In the genomic region with DNA sequence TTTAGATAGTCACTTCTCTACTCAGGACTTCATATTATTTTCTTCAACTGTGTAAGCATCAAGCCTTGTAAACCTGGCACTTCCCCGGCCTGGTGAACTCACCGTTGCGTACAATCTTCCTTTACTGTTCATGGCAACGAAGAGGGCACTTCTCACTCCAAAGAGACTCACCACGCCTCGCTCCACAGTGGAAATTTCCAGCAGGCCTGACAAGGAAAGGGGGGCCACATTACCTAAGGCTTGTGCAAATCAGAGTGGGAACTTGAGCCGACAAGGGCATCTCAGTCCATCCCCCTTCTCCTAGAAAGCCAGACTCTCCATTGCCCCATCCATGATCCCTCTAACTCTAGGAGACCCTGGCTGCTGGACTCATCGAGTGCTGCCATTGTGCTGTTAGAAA, we compare ENCODE assay signal across 22 cellular contexts. TPM values are rescaled to one million over a fixed set of nuclear protein-coding genes. Genes with fewer than 3 reads are reported as not detected.
A peak's percentile ranks its signal among the peaks of the same experiment; 100 is the strongest.
DNase-seq lines count a peak whose midpoint lies in the region; TF ChIP-seq lines count a peak whose summit lies in the region.
"Had no signal": no experiment of that assay in that cellular context is flagged by ENCODE, and none has a peak within 500 bp of the region (broad histone marks: within the 10 kb centered on the region; RNA-seq: fewer than 3 reads in every experiment).

No MANE protein-coding gene starts in this region.

- H3K27me3 ChIP-seq in mesendoderm (ENCODE audit: insufficient read depth, low read length, poor library complexity): no peaks in the 10 kb centered on the region
- no peaks in the 10 kb centered on the region for H3K27me3 ChIP-seq in CD4-positive, alpha-beta memory T cell (ENCODE audit: insufficient read depth, low read length)
- H3K27me3 ChIP-seq: MG63 had no signal

- no peak overlapping the region for H3K4me3 Mint-ChIP-seq in dendritic cell treated with granulocyte-macrophage colony-stimulating factor and Interleukin-4, amounts not matched to agents 40 ng/mL and 50 ng/mL, for 4 days
- no peak overlapping the region for H3K4me3 Mint-ChIP-seq in type B pancreatic cell
- H3K4me3 Mint-ChIP-seq in CD4-positive, alpha-beta memory T cell: no peak overlapping the region

- intact Hi-C loops in dendritic cell treated with granulocyte-macrophage colony-stimulating factor and Interleukin-4, amounts not matched to agents 40 ng/mL and 50 ng/mL, for 4 days (cut with micrococcal nuclease): no loop called here
- intact Hi-C loops in CD4-positive, alpha-beta memory T cell (cut with micrococcal nuclease): no loop called here

- WGBS in mesendoderm (ENCODE audit: extremely low coverage, insufficient coverage, low lambda C conversion rate): no CpG with 5 or more reads among the region's 8 CpGs

- H3K27ac ChIP-seq in mesendoderm (ENCODE audit: low read depth, low read length): no peak overlapping the region
- no peak overlapping the region for H3K27ac ChIP-seq in CD4-positive, alpha-beta memory T cell (ENCODE audit: low read depth, low read length)
- H3K27ac ChIP-seq: 22Rv1 had no signal

- POLR2A ChIA-PET in CD4-positive, alpha-beta memory T cell (lab: Charles Lee; ENCODE audit: partially characterized antibody): no interaction called here

- H3K36me3 ChIP-seq in mesendoderm (ENCODE audit: control insufficient read depth, insufficient read depth, low read length): no peaks in the 10 kb centered on the region
- H3K36me3 ChIP-seq in CD4-positive, alpha-beta memory T cell (ENCODE audit: insufficient read depth, low read length): no peaks in the 10 kb centered on the region
- H3K36me3 ChIP-seq: HAP-1, MG63 had no signal

- peak overlapping the region; percentile 6 for H3K4ac ChIP-seq in mesendoderm (ENCODE audit: low read depth, low read length)

- H2BK120ac ChIP-seq in mesendoderm (ENCODE audit: low read depth, low read length): peak overlapping the region; percentile 15

- peak overlapping the region; percentile 1 for H3K18ac ChIP-seq in mesendoderm (ENCODE audit: low read length)

- H3K4me1 Mint-ChIP-seq in dendritic cell treated with granulocyte-macrophage colony-stimulating factor and Interleukin-4, amounts not matched to agents 40 ng/mL and 50 ng/mL, for 4 days (ENCODE audit: low read depth): peaks cover 82% of the 10 kb centered on the region
- peaks cover 12% of the 10 kb centered on the region for H3K4me1 Mint-ChIP-seq in type B pancreatic cell (ENCODE audit: unreplicated experiment)
- no peaks in the 10 kb centered on the region for H3K4me1 Mint-ChIP-seq in CD4-positive, alpha-beta memory T cell

- H3K4me1 ChIP-seq in mesendoderm (ENCODE audit: control insufficient read depth, low read depth, low read length): peaks cover 22% of the 10 kb centered on the region
- no peaks in the 10 kb centered on the region for H3K4me1 ChIP-seq in CD4-positive, alpha-beta memory T cell (ENCODE audit: insufficient read depth, low read length)
- H3K4me1 ChIP-seq: HAP-1 had no signal

- H4K8ac ChIP-seq in mesendoderm (ENCODE audit: low read depth, low read length): no peak overlapping the region

- peak overlapping the region; percentile 31 for H3K27ac Mint-ChIP-seq in dendritic cell treated with granulocyte-macrophage colony-stimulating factor and Interleukin-4, amounts not matched to agents 40 ng/mL and 50 ng/mL, for 4 days
- H3K27ac Mint-ChIP-seq in type B pancreatic cell: no peak overlapping the region
- no peak overlapping the region for H3K27ac Mint-ChIP-seq in CD4-positive, alpha-beta memory T cell

- no peak overlapping the region for H3K4me3 ChIP-seq in mesendoderm (ENCODE audit: low read length)
- no peak overlapping the region for H3K4me3 ChIP-seq in CD4-positive, alpha-beta memory T cell (ENCODE audit: low read length in 2 of 2)
- H3K4me3 ChIP-seq: HAP-1, MG63 had no signal

- H3K27me3 Mint-ChIP-seq in dendritic cell treated with granulocyte-macrophage colony-stimulating factor and Interleukin-4, amounts not matched to agents 40 ng/mL and 50 ng/mL, for 4 days: peaks cover 13% of the 10 kb centered on the region
- H3K27me3 Mint-ChIP-seq in type B pancreatic cell: peaks cover 63% of the 10 kb centered on the region
- H3K27me3 Mint-ChIP-seq in CD4-positive, alpha-beta memory T cell: peaks cover 4 to 26% of the 10 kb centered on the region in 2 donors

- H2BK5ac ChIP-seq in mesendoderm (ENCODE audit: low read length): no peak overlapping the region

- H2BK15ac ChIP-seq in mesendoderm (replicated peaks; ENCODE audit: low read depth): no peak overlapping the region

- DNase-seq in activated CD8-positive, alpha-beta memory T cell treated with anti-CD3 and anti-CD28 coated beads for 24 hours: peak; percentile 26
- DNase-seq in activated CD8-positive, alpha-beta memory T cell treated with anti-CD3 and anti-CD28 coated beads, Interleukin-2, amount 50 U/mL, for 4 hours: no peak
- DNase-seq in mesendoderm (no peak), type B pancreatic cell (ENCODE audit: extremely low spot score, unreplicated experiment) (peak; percentile 42), NCI-H82 (lab: John Stamatoyannopoulos, UW) (no peak), NCI-H2227 (lab: John Stamatoyannopoulos, UW; ENCODE audit: unreplicated experiment) (no peak)
- DNase-seq in CD4-positive, alpha-beta memory T cell: no peak
- DNase-seq: AML-193, COR-L47, DMS 273 treated with DMSO at 0.1 percent for 48 hours, Kasumi-1, MG63, NCI-H1105, NCI-H2081, NCI-H2171 treated with DMSO at 0.1 percent for 48 hours, NCI-H748 treated with DMSO at 0.1 percent for 48 hours, Right ventricle myocardium superior had no signal

- H3K9me3 ChIP-seq in CD4-positive, alpha-beta memory T cell (ENCODE audit: control insufficient read depth in 1 of 2, low read length in 2 of 2): no peaks in the 10 kb centered on the region
- H3K9me3 ChIP-seq: HAP-1, MG63 had no signal

- H3K56ac ChIP-seq in mesendoderm (ENCODE audit: low read length): peak overlapping the region; percentile 2

- TF ChIP-seq CTCF in type B pancreatic cell (conservative IDR thresholded peaks at IDR 0.05): no peak

- H3K79me2 ChIP-seq in mesendoderm (ENCODE audit: control insufficient read depth, insufficient read depth, low read length): no peaks in the 10 kb centered on the region

- H3K36me3 Mint-ChIP-seq in dendritic cell treated with granulocyte-macrophage colony-stimulating factor and Interleukin-4, amounts not matched to agents 40 ng/mL and 50 ng/mL, for 4 days (ENCODE audit: low read depth): no peaks in the 10 kb centered on the region
- no peaks in the 10 kb centered on the region for H3K36me3 Mint-ChIP-seq in type B pancreatic cell
- no peaks in the 10 kb centered on the region for H3K36me3 Mint-ChIP-seq in CD4-positive, alpha-beta memory T cell

- H3K79me1 ChIP-seq in mesendoderm (ENCODE audit: low read length): no peaks in the 10 kb centered on the region

- no peak overlapping the region for H3K4me2 ChIP-seq in mesendoderm (ENCODE audit: low read length)

- H3K23ac ChIP-seq in mesendoderm (ENCODE audit: low read length): no peak overlapping the region

- H3K9ac ChIP-seq in mesendoderm (ENCODE audit: low read length): no peak overlapping the region

- CTCF ChIA-PET in CD4-positive, alpha-beta memory T cell (lab: Charles Lee; ENCODE audit: partially characterized antibody): interaction anchor here (0.9 kb wide), 1 partner anchor 22 kb away, joined by 4 read pairs; no protein-coding TSS in a partner anchor

- no peak overlapping the region for H4K5ac ChIP-seq in mesendoderm (ENCODE audit: low read length)

- H2AK5ac ChIP-seq in mesendoderm (ENCODE audit: low read length): no peak overlapping the region

- no peaks in the 10 kb centered on the region for H3K9me3 Mint-ChIP-seq in dendritic cell treated with granulocyte-macrophage colony-stimulating factor and Interleukin-4, amounts not matched to agents 40 ng/mL and 50 ng/mL, for 4 days
- no peaks in the 10 kb centered on the region for H3K9me3 Mint-ChIP-seq in type B pancreatic cell
- H3K9me3 Mint-ChIP-seq in CD4-positive, alpha-beta memory T cell: no peaks in the 10 kb centered on the region

RNA-seq across cellular contexts. Expression of a gene that starts 1.6 kb away (rescaled TPM):
- not detected for polyA plus RNA-seq in mesendoderm (2013, experiment 1 of 2)
- not detected for polyA plus RNA-seq in mesendoderm (2013, experiment 2 of 2)
- total RNA-seq in type B pancreatic cell (ENCODE audit: low replicate concordance): not detected in 2 replicates
- total RNA-seq in CD4-positive, alpha-beta memory T cell: not detected
- polyA plus RNA-seq in CD4-positive, alpha-beta memory T cell: not detected
- total RNA-seq: NCI-H460, OCI-LY7, Right ventricle myocardium superior had no signal

Comparison
In these comparisons a context has a peak if more than half of its experiments do, and no peak if none do; other contexts are left out.
1. DNase-seq: peak in activated CD8-positive, alpha-beta memory T cell treated with anti-CD3 and anti-CD28 coated beads for 24 hours (single experiment) and type B pancreatic cell (single experiment); none in activated CD8-positive, alpha-beta memory T cell treated with anti-CD3 and anti-CD28 coated beads, Interleukin-2, amount 50 U/mL, for 4 hours (single experiment), mesendoderm (single experiment), NCI-H82 (single experiment), NCI-H2227 (single experiment) and CD4-positive, alpha-beta memory T cell (0 of 5).